In the genomic region with DNA sequence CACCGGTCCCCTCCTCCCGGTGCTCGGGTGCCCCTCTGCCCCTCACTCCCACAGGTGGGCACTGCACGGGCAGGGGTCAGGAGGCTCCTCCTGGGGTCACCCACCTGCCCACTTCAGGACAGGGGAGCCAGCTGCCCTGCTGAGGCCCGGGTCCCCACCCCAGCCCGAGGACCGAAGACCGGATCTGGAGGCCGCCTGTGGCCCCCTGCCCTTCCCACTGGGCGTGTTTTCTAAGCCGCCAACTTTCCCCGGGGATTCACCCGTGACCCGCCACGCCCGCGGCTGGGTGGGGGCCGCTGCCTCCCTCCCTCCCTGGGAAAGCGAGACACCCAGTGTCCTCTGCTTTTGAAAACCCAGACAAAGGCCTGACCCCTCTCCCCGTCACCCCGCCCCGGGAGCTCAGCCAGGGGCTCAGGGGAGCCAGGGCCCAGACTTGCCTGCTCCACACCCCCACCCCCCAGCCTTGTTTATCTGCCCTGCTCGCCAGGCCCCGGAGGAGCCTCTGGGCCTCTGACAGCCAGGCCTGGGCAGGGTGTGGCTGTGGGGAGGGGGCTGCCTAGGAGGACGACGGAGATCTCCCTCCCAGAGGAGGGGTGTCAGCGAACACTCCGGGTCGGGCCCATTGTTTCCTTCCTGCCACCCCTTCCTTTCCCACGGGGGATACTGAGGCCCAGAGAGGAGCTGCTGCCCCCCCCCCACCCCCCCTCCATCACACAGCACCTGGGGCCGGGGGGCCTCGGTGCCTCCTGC, we compare ENCODE assay signal across 11 cellular contexts. TPM values are rescaled to one million over a fixed set of nuclear protein-coding genes. Genes with fewer than 3 reads are reported as not detected.
DNase-seq lines count a peak whose midpoint lies in the region; ATAC-seq, FAIRE-seq and TF ChIP-seq lines count a peak whose summit lies in the region.
"Had no signal": no experiment of that assay in that cellular context is flagged by ENCODE, and none has a peak within 500 bp of the region (broad histone marks: within the 10 kb centered on the region; RNA-seq: fewer than 3 reads in every experiment).

No MANE protein-coding gene starts in this region.

- peak overlapping the region; percentile 88 for H3K9ac ChIP-seq in BLaER1
- H3K9ac ChIP-seq in K562 (ENCODE audit: insufficient read depth in 1 of 2, low read depth in 2 of 2, low read length in 2 of 2): peak overlapping the region in 1 of 2 experiments; percentile 88; a peak in 2 of 4 replicates
- no peak overlapping the region for H3K9ac ChIP-seq in iPS-15b (ENCODE audit: low read depth, low read length)

- intact Hi-C loops in K562 (cut with micrococcal nuclease) (no loop called here), MCF 10A (cut with micrococcal nuclease) (no loop called here)

- DNase-seq in K562 (ENCODE audit: extremely low read depth in 1 of 4, low spot score in 3 of 4) (no peak), progenitor cell of endocrine pancreas (ENCODE audit: low spot score, unreplicated experiment) (no peak), MCF 10A (ENCODE audit: unreplicated experiment) (no peak), amniotic stem cell (lab: John Stamatoyannopoulos, UW) (no peak), 8988T (no peak)
- no peak for DNase-seq in activated CD8-positive, alpha-beta T cell treated with anti-CD3 and anti-CD28 coated beads, Interleukin-2, amount 10 ng/mL, durations not matched to agents 7 days and 5 days
- DNase-seq: activated naive CD8-positive, alpha-beta T cell treated with anti-CD3 and anti-CD28 coated beads, Interleukin-2, amount 10 ng/mL, durations not matched to agents 7 days and 5 days; NCI-H748 treated with DMSO at 0.1 percent for 48 hours had no signal

- H3K36me3 Mint-ChIP-seq in progenitor cell of endocrine pancreas (ENCODE audit: insufficient read depth) (peaks cover 3% of the 10 kb centered on the region), MCF 10A (ENCODE audit: insufficient read depth, unreplicated experiment) (no peaks in the 10 kb centered on the region)
- no peaks in the 10 kb centered on the region for H3K36me3 Mint-ChIP-seq in activated CD8-positive, alpha-beta T cell treated with anti-CD3 and anti-CD28 coated beads, Interleukin-2, amount 10 ng/mL, durations not matched to agents 7 days and 5 days (ENCODE audit: low read depth)
- H3K36me3 Mint-ChIP-seq: activated naive CD8-positive, alpha-beta T cell treated with anti-CD3 and anti-CD28 coated beads, Interleukin-2, amount 10 ng/mL, durations not matched to agents 7 days and 5 days had no signal

- peaks cover 2% of the 10 kb centered on the region for H3K4me1 Mint-ChIP-seq in progenitor cell of endocrine pancreas (ENCODE audit: low read depth)
- H3K4me1 Mint-ChIP-seq in activated CD8-positive, alpha-beta T cell treated with anti-CD3 and anti-CD28 coated beads, Interleukin-2, amount 10 ng/mL, durations not matched to agents 7 days and 5 days (ENCODE audit: low read depth): no peaks in the 10 kb centered on the region
- H3K4me1 Mint-ChIP-seq in MCF 10A (ENCODE audit: insufficient read depth, unreplicated experiment): no peaks in the 10 kb centered on the region
- H3K4me1 Mint-ChIP-seq: activated naive CD8-positive, alpha-beta T cell treated with anti-CD3 and anti-CD28 coated beads, Interleukin-2, amount 10 ng/mL, durations not matched to agents 7 days and 5 days; CD14-positive monocyte had no signal

- CTCF ChIA-PET in K562 (lab: Yijun Ruan, JAX; ENCODE audit: low intra/inter-chr PET ratio) (no interaction called here), MCF 10A (lab: Yijun Ruan, JAX) (no interaction called here)
- CTCF ChIA-PET in activated CD8-positive, alpha-beta T cell treated with anti-CD3 and anti-CD28 coated beads, Interleukin-2, amount 10 ng/mL, durations not matched to agents 7 days and 5 days (lab: Charles Lee): no interaction called here

- no peak for TF ChIP-seq POLR2A in K562 (conservative IDR thresholded peaks at IDR 0.05)

- ATAC-seq in K562: no peak
- ATAC-seq in activated CD8-positive, alpha-beta T cell treated with anti-CD3 and anti-CD28 coated beads, Interleukin-2, amount 10 ng/mL, durations not matched to agents 7 days and 5 days: no peak

- H3K9me1 ChIP-seq in K562 (ENCODE audit: control insufficient read depth, insufficient read depth, low read length): no peaks in the 10 kb centered on the region

- H3K27ac ChIP-seq in BLaER1: peak overlapping the region; percentile 91
- H3K27ac ChIP-seq in K562 (ENCODE audit: extremely low read depth, low read depth, low read length): no peak overlapping the region

- H3K4me2 ChIP-seq in BLaER1 (peak overlapping the region; percentile 100), K562 (ENCODE audit: insufficient read depth, low read length) (no peak overlapping the region)

- FAIRE-seq in K562 (lab: Jason Lieb, UNC): no peak

- no peak overlapping the region for H2AFZ ChIP-seq in K562 (ENCODE audit: low read depth, low read length)

- H3K27me3 ChIP-seq in BLaER1 (no peaks in the 10 kb centered on the region), K562 (ENCODE audit: control insufficient read depth in 2 of 2, insufficient read depth in 2 of 2, low read length in 2 of 2) (no peaks in the 10 kb centered on the region), iPS-15b (ENCODE audit: control insufficient read depth, insufficient read depth, low read length) (no peaks in the 10 kb centered on the region)

- POLR2A ChIA-PET in K562 (lab: Yijun Ruan, JAX) (interaction anchor here (0.6 kb wide), 1 partner anchor 156 kb away, joined by 7 read pairs; no protein-coding TSS in a partner anchor), MCF 10A (lab: Yijun Ruan, JAX) (interaction anchor here (1.2 kb wide), 1 partner anchor 47 kb away, joined by 3 read pairs; a partner anchor contains a TSS)
- POLR2A ChIA-PET in activated CD8-positive, alpha-beta T cell treated with anti-CD3 and anti-CD28 coated beads, Interleukin-2, amount 10 ng/mL, durations not matched to agents 7 days and 5 days (lab: Charles Lee): no interaction called here

- H3K4me3 ChIP-seq in BLaER1 (peak overlapping the region; percentile 94), K562 (no peak overlapping the region; the same call in 1 of the 2 replicates), iPS-15b (ENCODE audit: low read depth, low read length) (peak overlapping the region; percentile 48)

- H3K4me3 Mint-ChIP-seq in progenitor cell of endocrine pancreas (ENCODE audit: low read depth) (peak overlapping the region; percentile 64), MCF 10A (ENCODE audit: unreplicated experiment) (no peak overlapping the region)
- no peak overlapping the region for H3K4me3 Mint-ChIP-seq in activated CD8-positive, alpha-beta T cell treated with anti-CD3 and anti-CD28 coated beads, Interleukin-2, amount 10 ng/mL, durations not matched to agents 7 days and 5 days
- H3K4me3 Mint-ChIP-seq: activated naive CD8-positive, alpha-beta T cell treated with anti-CD3 and anti-CD28 coated beads, Interleukin-2, amount 10 ng/mL, durations not matched to agents 7 days and 5 days had no signal

- no peak for TF ChIP-seq EP300 in K562 (IDR thresholded peaks at IDR 0.05; ENCODE audit: low read length)

- TF ChIP-seq CTCF in K562 (IDR thresholded peaks at IDR 0.05 in 2 of 3, conservative IDR thresholded peaks at IDR 0.05 in 1 of 3; ENCODE audit: insufficient read depth in 2 of 3, low read depth in 1 of 3, low read length in 3 of 3) (no peak), progenitor cell of endocrine pancreas (IDR thresholded peaks at IDR 0.05; ENCODE audit: unreplicated experiment) (no peak), MCF 10A (IDR thresholded peaks at IDR 0.05; ENCODE audit: unreplicated experiment) (no peak)

- H3K4me1 ChIP-seq in BLaER1 (peaks cover 49% of the 10 kb centered on the region), K562 (replicated peaks in 1 of 2; ENCODE audit: control insufficient read depth in 2 of 2, insufficient read depth in 2 of 2, low read length in 2 of 2) (peaks cover 5 to 27% of the 10 kb centered on the region in 2 experiments; a peak in 3 of 5 replicates), iPS-15b (ENCODE audit: control insufficient read depth, insufficient read depth, low read length) (peaks cover 5% of the 10 kb centered on the region)

- H3K79me2 ChIP-seq in K562 (ENCODE audit: control insufficient read depth, insufficient read depth, low read length): no peaks in the 10 kb centered on the region

- no peak for TF ChIP-seq RAD21 in K562 (CRISPR knock-in tag; conservative IDR thresholded peaks at IDR 0.05 in 1 of 2, IDR thresholded peaks at IDR 0.05 in 1 of 2)

- BruUV-seq in K562 (replicated peaks; lab: Mats Ljungman, UMichigan): no TSS peak
- no TSS peak for BruUV-seq in MCF 10A (replicated peaks; lab: Mats Ljungman, UMichigan)

- H3K27ac Mint-ChIP-seq in progenitor cell of endocrine pancreas: no peak overlapping the region
- no peak overlapping the region for H3K27ac Mint-ChIP-seq in activated CD8-positive, alpha-beta T cell treated with anti-CD3 and anti-CD28 coated beads, Interleukin-2, amount 10 ng/mL, durations not matched to agents 7 days and 5 days
- H3K27ac Mint-ChIP-seq in MCF 10A (ENCODE audit: low read depth, unreplicated experiment): no peak overlapping the region
- H3K27ac Mint-ChIP-seq: activated naive CD8-positive, alpha-beta T cell treated with anti-CD3 and anti-CD28 coated beads, Interleukin-2, amount 10 ng/mL, durations not matched to agents 7 days and 5 days; CD14-positive monocyte had no signal

- H3K27me3 Mint-ChIP-seq in progenitor cell of endocrine pancreas (peaks cover 8% of the 10 kb centered on the region), MCF 10A (ENCODE audit: insufficient read depth, unreplicated experiment) (no peaks in the 10 kb centered on the region)
- peaks cover 17% of the 10 kb centered on the region for H3K27me3 Mint-ChIP-seq in activated CD8-positive, alpha-beta T cell treated with anti-CD3 and anti-CD28 coated beads, Interleukin-2, amount 10 ng/mL, durations not matched to agents 7 days and 5 days (ENCODE audit: low read depth)

- no peaks in the 10 kb centered on the region for H3K9me3 Mint-ChIP-seq in progenitor cell of endocrine pancreas (ENCODE audit: low read depth)
- H3K9me3 Mint-ChIP-seq in activated CD8-positive, alpha-beta T cell treated with anti-CD3 and anti-CD28 coated beads, Interleukin-2, amount 10 ng/mL, durations not matched to agents 7 days and 5 days (ENCODE audit: insufficient read depth): no peaks in the 10 kb centered on the region
- H3K9me3 Mint-ChIP-seq in MCF 10A (ENCODE audit: unreplicated experiment): peaks cover under 1% of the 10 kb centered on the region
- H3K9me3 Mint-ChIP-seq: activated naive CD8-positive, alpha-beta T cell treated with anti-CD3 and anti-CD28 coated beads, Interleukin-2, amount 10 ng/mL, durations not matched to agents 7 days and 5 days had no signal

- peaks cover 40% of the 10 kb centered on the region for H4K20me1 ChIP-seq in BLaER1
- H4K20me1 ChIP-seq in K562 (replicated peaks; ENCODE audit: control insufficient read depth, insufficient read depth, low read length): no peaks in the 10 kb centered on the region

- peaks cover 5% of the 10 kb centered on the region for H3K9me3 ChIP-seq in BLaER1
- H3K9me3 ChIP-seq in K562 (replicated peaks; ENCODE audit: control insufficient read depth, insufficient read depth, low read depth, low read length): 0 out of 2 replicates have a peak, but pooled peaks cover 1% of the 10 kb centered on the region
- no peaks in the 10 kb centered on the region for H3K9me3 ChIP-seq in iPS-15b (ENCODE audit: control insufficient read depth, insufficient read depth, low read length)

- in situ Hi-C loops in K562 (cut with MboI): no loop called here

- H3K36me3 ChIP-seq in BLaER1 (peaks cover 17% of the 10 kb centered on the region), K562 (ENCODE audit: control insufficient read depth, insufficient read depth, low read length) (no peaks in the 10 kb centered on the region), iPS-15b (ENCODE audit: control insufficient read depth, insufficient read depth, low read length) (no peaks in the 10 kb centered on the region)

- WGBS in K562 (ENCODE audit: insufficient coverage, low coverage, missing lambda C conversion rate): 51% methylated on average over 15 of the region's 32 CpGs

RNA-seq across cellular contexts. Expression of a gene that starts 1.4 kb away (rescaled TPM):
- 4.4 and 8.7 TPM in 2 replicates for total RNA-seq in K562 (2011; cell fraction: chromatin; rRNA removed; ENCODE audit: low replicate concordance)
- 4.2 and 5.2 TPM in 2 replicates for total RNA-seq in K562 (2011; cell fraction: nucleolus; rRNA removed)
- total RNA-seq in K562 (2011; cell fraction: nucleoplasm; rRNA removed): 2.3 and 6.4 TPM in 2 replicates
- 2.6 and 3.3 TPM in 2 replicates for total RNA-seq in K562 (2014; rRNA removed)
- 0.51 and 0.73 TPM in 2 replicates for total RNA-seq in K562 (2014; rRNA removed; fragmentation: Illumina TruSeq; extraction: Trizol)
- 1.6 and 1.8 TPM in 2 replicates for total RNA-seq in K562 (2015; rRNA removed; fragmentation: Illumina TruSeq; extraction: Trizol)
- total RNA-seq in K562 (2021): 6.6 and 6.9 TPM in 2 replicates
- polyA plus RNA-seq in K562 (2011; rRNA removed): 2.4 and 2.8 TPM in 2 replicates
- 2.4 and 5.7 TPM in 2 replicates for polyA plus RNA-seq in K562 (2011; cell fraction: cytosol; rRNA removed)
- 2.8 and 5.3 TPM in 2 replicates for polyA plus RNA-seq in K562 (2011; cell fraction: nucleus; rRNA removed)
- polyA plus RNA-seq in K562 (2012): 3.7 and 10.5 TPM in 2 replicates
- 1.7 and 3.0 TPM in 2 replicates for polyA plus RNA-seq in K562 (2014; fragmentation: Illumina TruSeq; extraction: Trizol)
- under 1 TPM; 0.04 to 0.08 TPM for polyA plus RNA-seq in K562 (2014; fragmentation: Nextera tagmentation; extraction: Ambion mirVana)
- polyA plus RNA-seq in K562 (2014; rRNA removed): 2.1 and 3.3 TPM in 2 replicates
- 0.45 and 1.0 TPM in 2 replicates for polyA minus RNA-seq in K562 (2011; rRNA and poly(A)+ RNA removed)
- 8.5 and 10.1 TPM in 2 replicates for polyA minus RNA-seq in K562 (2011; cell fraction: cytosol; rRNA and poly(A)+ RNA removed)
- 1.3 and 2.2 TPM in 2 replicates for polyA minus RNA-seq in K562 (2011; cell fraction: nucleus; rRNA and poly(A)+ RNA removed)
- 52.4 and 54.3 TPM in 2 replicates for total RNA-seq in progenitor cell of endocrine pancreas
- not detected for total RNA-seq in activated CD8-positive, alpha-beta T cell treated with anti-CD3 and anti-CD28 coated beads, Interleukin-2, amount 10 ng/mL, durations not matched to agents 7 days and 5 days
- total RNA-seq in MCF 10A (2022): 0.44 TPM in 1 of 2 replicates, not detected in the other
- total RNA-seq: activated naive CD8-positive, alpha-beta T cell treated with anti-CD3 and anti-CD28 coated beads, Interleukin-2, amount 10 ng/mL, durations not matched to agents 7 days and 5 days had no signal
- polyA plus RNA-seq: CD14-positive monocyte had no signal

RNA-seq across cellular contexts. Expression of a gene that starts 14.9 kb away (rescaled TPM):
- total RNA-seq in K562 (2011; cell fraction: chromatin; rRNA removed; ENCODE audit: low replicate concordance): not detected in 2 replicates
- 0.50 and 1.1 TPM in 2 replicates for total RNA-seq in K562 (2011; cell fraction: nucleolus; rRNA removed)
- total RNA-seq in K562 (2011; cell fraction: nucleoplasm; rRNA removed): 0.37 TPM in 1 of 2 replicates, not detected in the other
- 1.9 and 2.0 TPM in 2 replicates for total RNA-seq in K562 (2014; rRNA removed)
- total RNA-seq in K562 (2014; rRNA removed; fragmentation: Illumina TruSeq; extraction: Trizol): not detected in 2 replicates
- 2.5 and 3.0 TPM in 2 replicates for total RNA-seq in K562 (2015; rRNA removed; fragmentation: Illumina TruSeq; extraction: Trizol)
- total RNA-seq in K562 (2021): 1.0 and 2.0 TPM in 2 replicates
- 0.22 and 0.49 TPM in 2 replicates for polyA plus RNA-seq in K562 (2011; rRNA removed)
- 0.53 and 2.1 TPM in 2 replicates for polyA plus RNA-seq in K562 (2011; cell fraction: cytosol; rRNA removed)
- 0.34 and 0.37 TPM in 2 replicates for polyA plus RNA-seq in K562 (2011; cell fraction: nucleus; rRNA removed)
- polyA plus RNA-seq in K562 (2012): 4.0 and 26.3 TPM in 2 replicates
- 0.86 TPM in 1 of 2 replicates, not detected in the other for polyA plus RNA-seq in K562 (2014; fragmentation: Illumina TruSeq; extraction: Trizol)
- under 1 TPM in 1 of 2 experiments, not detected in 1; 0.06 TPM for polyA plus RNA-seq in K562 (2014; fragmentation: Nextera tagmentation; extraction: Ambion mirVana)
- polyA plus RNA-seq in K562 (2014; rRNA removed): 1.5 TPM in 2 replicates
- polyA minus RNA-seq in K562 (2011; rRNA and poly(A)+ RNA removed): not detected in 2 replicates
- polyA minus RNA-seq in K562 (2011; cell fraction: cytosol; rRNA and poly(A)+ RNA removed): not detected in 2 replicates
- polyA minus RNA-seq in K562 (2011; cell fraction: nucleus; rRNA and poly(A)+ RNA removed): not detected in 2 replicates
- total RNA-seq in progenitor cell of endocrine pancreas: not detected in 2 replicates
- total RNA-seq in activated CD8-positive, alpha-beta T cell treated with anti-CD3 and anti-CD28 coated beads, Interleukin-2, amount 10 ng/mL, durations not matched to agents 7 days and 5 days: not detected
- not detected in 2 replicates for total RNA-seq in MCF 10A (2022)
- total RNA-seq: activated naive CD8-positive, alpha-beta T cell treated with anti-CD3 and anti-CD28 coated beads, Interleukin-2, amount 10 ng/mL, durations not matched to agents 7 days and 5 days had no signal

RNA-seq across cellular contexts. Expression of a gene that starts 33.9 kb away (rescaled TPM):
- 3.0 and 7.7 TPM in 2 replicates for total RNA-seq in K562 (2011; cell fraction: chromatin; rRNA removed; ENCODE audit: low replicate concordance)
- 9.3 and 12.7 TPM in 2 replicates for total RNA-seq in K562 (2011; cell fraction: nucleolus; rRNA removed)
- total RNA-seq in K562 (2011; cell fraction: nucleoplasm; rRNA removed): 5.3 and 7.4 TPM in 2 replicates
- 5.3 and 7.8 TPM in 2 replicates for total RNA-seq in K562 (2014; rRNA removed)
- total RNA-seq in K562 (2014; rRNA removed; fragmentation: Illumina TruSeq; extraction: Trizol): 1.3 and 2.0 TPM in 2 replicates
- total RNA-seq in K562 (2015; rRNA removed; fragmentation: Illumina TruSeq; extraction: Trizol): 4.5 and 4.6 TPM in 2 replicates
- total RNA-seq in K562 (2021): 5.7 and 6.6 TPM in 2 replicates
- 3.9 and 5.2 TPM in 2 replicates for polyA plus RNA-seq in K562 (2011; rRNA removed)
- 8.1 and 20.9 TPM in 2 replicates for polyA plus RNA-seq in K562 (2011; cell fraction: cytosol; rRNA removed)
- 26.1 and 42.9 TPM in 2 replicates for polyA plus RNA-seq in K562 (2011; cell fraction: nucleus; rRNA removed)
- polyA plus RNA-seq in K562 (2012): 7.1 and 8.8 TPM in 2 replicates
- 2.2 and 4.6 TPM in 2 replicates for polyA plus RNA-seq in K562 (2014; fragmentation: Illumina TruSeq; extraction: Trizol)
- under 1 TPM in 1 of 2 experiments, not detected in 1; 0.35 TPM for polyA plus RNA-seq in K562 (2014; fragmentation: Nextera tagmentation; extraction: Ambion mirVana)
- polyA plus RNA-seq in K562 (2014; rRNA removed): 6.8 and 8.0 TPM in 2 replicates
- 2.2 and 2.9 TPM in 2 replicates for polyA minus RNA-seq in K562 (2011; rRNA and poly(A)+ RNA removed)
- 5.1 and 7.8 TPM in 2 replicates for polyA minus RNA-seq in K562 (2011; cell fraction: cytosol; rRNA and poly(A)+ RNA removed)
- 3.2 and 4.0 TPM in 2 replicates for polyA minus RNA-seq in K562 (2011; cell fraction: nucleus; rRNA and poly(A)+ RNA removed)
- total RNA-seq in progenitor cell of endocrine pancreas: 13.8 and 14.4 TPM in 2 replicates
- 1 to 10 TPM; 2.2 to 3.0 TPM for total RNA-seq in activated CD8-positive, alpha-beta T cell treated with anti-CD3 and anti-CD28 coated beads, Interleukin-2, amount 10 ng/mL, durations not matched to agents 7 days and 5 days
- total RNA-seq in MCF 10A (2022): 172 and 183 TPM in 2 replicates

RNA-seq across cellular contexts. Expression of a gene that starts 40.8 kb away (rescaled TPM):
- not detected in 2 replicates for total RNA-seq in K562 (2011; cell fraction: chromatin; rRNA removed; ENCODE audit: low replicate concordance)
- total RNA-seq in K562 (2011; cell fraction: nucleolus; rRNA removed): not detected in 2 replicates
- not detected in 2 replicates for total RNA-seq in K562 (2011; cell fraction: nucleoplasm; rRNA removed)
- total RNA-seq in K562 (2014; rRNA removed) (0.05 and 0.24 TPM in 2 replicates), K562 (2014; rRNA removed; fragmentation: Illumina TruSeq; extraction: Trizol) (not detected in 2 replicates), K562 (2015; rRNA removed; fragmentation: Illumina TruSeq; extraction: Trizol) (not detected in 2 replicates), K562 (2021) (0.20 and 0.29 TPM in 2 replicates), progenitor cell of endocrine pancreas (1.1 and 2.5 TPM in 2 replicates), MCF 10A (2022) (33.7 and 35.0 TPM in 2 replicates)
- polyA plus RNA-seq in K562 (2011; rRNA removed) (0.03 and 0.06 TPM in 2 replicates), K562 (2014; fragmentation: Illumina TruSeq; extraction: Trizol) (not detected in 2 replicates), K562 (2014; fragmentation: Nextera tagmentation; extraction: Ambion mirVana) (not detected), K562 (2014; rRNA removed) (0.04 TPM in 1 of 2 replicates, not detected in the other)
- 0.10 and 0.13 TPM in 2 replicates for polyA plus RNA-seq in K562 (2011; cell fraction: cytosol; rRNA removed)
- 0.10 TPM in 1 of 2 replicates, not detected in the other for polyA plus RNA-seq in K562 (2011; cell fraction: nucleus; rRNA removed)
- 0.04 and 0.07 TPM in 2 replicates for polyA plus RNA-seq in K562 (2012)
- polyA minus RNA-seq in K562 (2011; rRNA and poly(A)+ RNA removed): not detected in 2 replicates
- polyA minus RNA-seq in K562 (2011; cell fraction: cytosol; rRNA and poly(A)+ RNA removed): 0.55 TPM in 1 of 2 replicates, not detected in the other
- not detected in 2 replicates for polyA minus RNA-seq in K562 (2011; cell fraction: nucleus; rRNA and poly(A)+ RNA removed)
- not detected for total RNA-seq in activated CD8-positive, alpha-beta T cell treated with anti-CD3 and anti-CD28 coated beads, Interleukin-2, amount 10 ng/mL, durations not matched to agents 7 days and 5 days
- total RNA-seq: activated naive CD8-positive, alpha-beta T cell treated with anti-CD3 and anti-CD28 coated beads, Interleukin-2, amount 10 ng/mL, durations not matched to agents 7 days and 5 days had no signal
- polyA plus RNA-seq: CD14-positive monocyte had no signal

RNA-seq across cellular contexts. Expression of a gene that starts 47.1 kb away (rescaled TPM):
- total RNA-seq in K562 (2011; cell fraction: chromatin; rRNA removed; ENCODE audit: low replicate concordance): 35.2 and 104 TPM in 2 replicates
- total RNA-seq in K562 (2011; cell fraction: nucleolus; rRNA removed): 88.7 and 118 TPM in 2 replicates
- 57.0 and 58.7 TPM in 2 replicates for total RNA-seq in K562 (2011; cell fraction: nucleoplasm; rRNA removed)
- total RNA-seq in K562 (2014; rRNA removed) (101 and 128 TPM in 2 replicates), K562 (2014; rRNA removed; fragmentation: Illumina TruSeq; extraction: Trizol) (6.6 and 7.6 TPM in 2 replicates), K562 (2015; rRNA removed; fragmentation: Illumina TruSeq; extraction: Trizol) (26.2 and 31.8 TPM in 2 replicates), K562 (2021) (85.7 and 95.8 TPM in 2 replicates), progenitor cell of endocrine pancreas (37.3 and 39.2 TPM in 2 replicates), MCF 10A (2022) (53.9 and 68.0 TPM in 2 replicates)
- polyA plus RNA-seq in K562 (2011; rRNA removed) (6.5 and 12.3 TPM in 2 replicates), K562 (2014; fragmentation: Illumina TruSeq; extraction: Trizol) (9.1 and 34.6 TPM in 2 replicates), K562 (2014; fragmentation: Nextera tagmentation; extraction: Ambion mirVana) (under 1 TPM; 0.27 to 0.36 TPM), K562 (2014; rRNA removed) (79.0 and 87.6 TPM in 2 replicates)
- polyA plus RNA-seq in K562 (2011; cell fraction: cytosol; rRNA removed): 22.5 and 58.3 TPM in 2 replicates
- polyA plus RNA-seq in K562 (2011; cell fraction: nucleus; rRNA removed): 48.9 and 104 TPM in 2 replicates
- 65.9 and 76.9 TPM in 2 replicates for polyA plus RNA-seq in K562 (2012)
- 1.7 and 4.6 TPM in 2 replicates for polyA minus RNA-seq in K562 (2011; rRNA and poly(A)+ RNA removed)
- polyA minus RNA-seq in K562 (2011; cell fraction: cytosol; rRNA and poly(A)+ RNA removed): 20.2 and 32.4 TPM in 2 replicates
- 34.3 and 38.8 TPM in 2 replicates for polyA minus RNA-seq in K562 (2011; cell fraction: nucleus; rRNA and poly(A)+ RNA removed)
- total RNA-seq in activated CD8-positive, alpha-beta T cell treated with anti-CD3 and anti-CD28 coated beads, Interleukin-2, amount 10 ng/mL, durations not matched to agents 7 days and 5 days: 10 to 100 TPM; 71.3 to 78.4 TPM

Comparison
In these comparisons a context has a peak if more than half of its experiments do, and no peak if none do; other contexts are left out.
1. RNA of a gene that starts 33.9 kb away (total RNA-seq): 172 to 183 TPM in MCF 10A; 13.8 to 14.4 TPM in progenitor cell of endocrine pancreas, 1.3 to 12.7 TPM in K562 and 2.2 to 3.0 TPM in activated CD8-positive, alpha-beta T cell treated with anti-CD3 and anti-CD28 coated beads, Interleukin-2, amount 10 ng/mL, durations not matched to agents 7 days and 5 days; every median in the first group is over 10 times any median in the second.